ENCODE assay signal across 16 cellular contexts in genomic region chr10:96325719-96326373, GRCh38. TPM values are rescaled to one million over a fixed set of nuclear protein-coding genes. Genes with fewer than 3 reads are reported as not detected.
DNase-seq lines count a peak whose midpoint lies in the region; ATAC-seq and TF ChIP-seq lines count a peak whose summit lies in the region.
"Had no signal": no experiment of that assay in that cellular context is flagged by ENCODE, and none has a peak within 500 bp of the region (broad histone marks: within the 10 kb centered on the region; RNA-seq: fewer than 3 reads in every experiment).

No MANE protein-coding gene starts in this region.

- peak; percentile 93 for ATAC-seq in GM18499 (IDR thresholded peaks at IDR 0.05; ENCODE audit: insufficient read depth, unreplicated experiment)
- peak; percentile 87 for ATAC-seq in GM19328 (IDR thresholded peaks at IDR 0.05; ENCODE audit: unreplicated experiment)
- ATAC-seq in HG02678 (IDR thresholded peaks at IDR 0.05; ENCODE audit: unreplicated experiment), result peak; percentile 97
- peak; percentile 95 for ATAC-seq in HG03442 (IDR thresholded peaks at IDR 0.05; ENCODE audit: unreplicated experiment)
- ATAC-seq in upper lobe of right lung, result no peak
- ATAC-seq: gastroesophageal sphincter, K562 had no signal

- H3K27me3 ChIP-seq in upper lobe of right lung (no peaks in the 10 kb centered on the region), BE2C (peaks cover 5% of the 10 kb centered on the region)

- DNase-seq in upper lobe of right lung (no peak), AG20443 (ENCODE audit: low spot score) (no peak), globus pallidus (ENCODE audit: low spot score) (no peak), BE2C (no peak)
- DNase-seq: NCI-H2107; stimulated activated CD4-positive, alpha-beta T cell treated with anti-CD3 and anti-CD28 coated beads, Interleukin-4, amount 100 ng/mL, for 4 hours had no signal

- no peak for TF ChIP-seq CTCF in upper lobe of right lung (IDR thresholded peaks at IDR 0.05)
- no peak for TF ChIP-seq CTCF in BE2C (IDR thresholded peaks at IDR 0.05; ENCODE audit: low read depth, low read length)

- no peak overlapping the region for H3K4me3 ChIP-seq in upper lobe of right lung
- no peak overlapping the region for H3K4me3 ChIP-seq in BE2C (ENCODE audit: low read depth, low read length)
- H3K4me3 ChIP-seq: gastroesophageal sphincter, K562, lung, tibial nerve had no signal

- H3K27ac ChIP-seq in upper lobe of right lung, result no peak overlapping the region
- H3K27ac ChIP-seq: gastroesophageal sphincter, tibial nerve had no signal

- intact Hi-C loops in upper lobe of right lung (cut with DNase I), result no loop called here

- H3K36me3 ChIP-seq in upper lobe of right lung (no peaks in the 10 kb centered on the region), BE2C (no peaks in the 10 kb centered on the region)
- H3K36me3 ChIP-seq: gastroesophageal sphincter, tibial nerve had no signal

- no peaks in the 10 kb centered on the region for H3K4me1 ChIP-seq in upper lobe of right lung
- no peaks in the 10 kb centered on the region for H3K4me1 ChIP-seq in BE2C
- H3K4me1 ChIP-seq: gastroesophageal sphincter, tibial nerve had no signal

- no peaks in the 10 kb centered on the region for H3K9me3 ChIP-seq in upper lobe of right lung
- no peaks in the 10 kb centered on the region for H3K9me3 ChIP-seq in BE2C
- H3K9me3 ChIP-seq: gastroesophageal sphincter, tibial nerve had no signal

RNA-seq across cellular contexts. Expression of gene DNTT, which starts 21.6 kb away (rescaled TPM):
- total RNA-seq in upper lobe of right lung, result not detected
- not detected for polyA plus RNA-seq in BE2C (2012; ENCODE audit: insufficient read depth, insufficient read length, low read depth)
- total RNA-seq: CD4-positive, CD25-positive, alpha-beta regulatory T cell; gastroesophageal sphincter; K562; lung; RPMI7951; tibial nerve had no signal
- polyA plus RNA-seq: K562, lung had no signal

RNA-seq across cellular contexts. Expression of gene OPALIN, which starts 33.0 kb away (rescaled TPM):
- total RNA-seq in upper lobe of right lung, result not detected
- polyA plus RNA-seq in BE2C (2012; ENCODE audit: insufficient read depth, insufficient read length, low read depth), result not detected
- total RNA-seq: CD4-positive, CD25-positive, alpha-beta regulatory T cell; gastroesophageal sphincter; K562; lung; RPMI7951; tibial nerve had no signal
- polyA plus RNA-seq: CD4-positive, CD25-positive, alpha-beta regulatory T cell; K562; lung had no signal

RNA-seq across cellular contexts. Expression of gene BLNK, which starts 54.5 kb away (rescaled TPM):
- 8.8 TPM for total RNA-seq in upper lobe of right lung
- 2.0 TPM for polyA plus RNA-seq in BE2C (2012; ENCODE audit: insufficient read depth, insufficient read length, low read depth)
- total RNA-seq: K562, RPMI7951 had no signal
- polyA plus RNA-seq: K562 had no signal
